1 cellular context compared by ENCODE assay signal in the genomic region with DNA sequence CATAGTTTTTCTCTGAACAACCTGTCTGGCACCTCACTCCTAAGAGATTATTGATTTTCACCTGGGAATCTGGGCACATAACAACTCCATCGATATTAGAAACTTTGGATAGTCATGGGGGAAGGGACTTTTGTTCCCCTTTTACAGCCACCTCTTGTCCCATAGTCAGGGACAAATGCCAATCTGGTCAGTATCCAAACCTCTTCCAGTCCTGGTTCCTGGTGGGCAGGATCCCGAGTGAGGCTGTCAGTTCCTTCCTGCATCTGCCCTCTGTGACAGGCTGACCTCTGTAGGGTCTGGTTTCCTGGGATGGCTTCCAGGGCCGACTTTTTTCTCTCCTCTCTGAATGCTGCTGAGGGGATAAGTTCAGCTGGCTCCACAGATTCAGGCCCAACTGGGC.
TF ChIP-seq lines count a peak whose summit lies in the region.

No MANE protein-coding gene starts in this region.

TF ChIP-seq in WTC11, 78 proteins besides CTCF, POLR2A, EP300 and RAD21 (continued from another document):
- no peak for TF ChIP-seq STAT6 (CRISPR knock-in tag; conservative IDR thresholded peaks at IDR 0.05; ENCODE audit: low read depth)
